In the genomic region with DNA sequence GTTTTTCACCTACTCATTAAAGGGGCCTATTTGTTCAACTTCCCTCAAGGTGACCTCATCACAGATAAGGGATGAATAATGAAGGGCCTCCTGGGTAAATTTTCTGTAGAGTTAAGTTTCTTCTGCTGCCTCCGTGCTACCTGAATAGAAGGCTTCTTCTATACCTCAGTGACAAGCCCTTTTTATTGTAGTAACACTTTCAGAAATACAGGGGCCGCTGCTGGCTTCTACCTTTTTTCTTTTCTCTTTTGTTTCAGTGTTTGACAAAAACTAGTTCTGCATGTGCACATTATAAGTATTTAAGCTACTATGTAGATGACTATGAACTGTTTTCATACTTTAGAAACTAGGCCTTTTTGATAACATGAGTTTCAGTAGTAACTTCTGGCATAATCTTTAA, we compare ENCODE assay signal across 24 cellular contexts.
DNase-seq lines count a peak whose midpoint lies in the region; ATAC-seq and TF ChIP-seq lines count a peak whose summit lies in the region.
"Had no signal": no experiment of that assay in that cellular context is flagged by ENCODE, and none has a peak within 500 bp of the region (broad histone marks: within the 10 kb centered on the region; RNA-seq: fewer than 3 reads in every experiment).

No MANE protein-coding gene starts in this region.

- no peak overlapping the region for H2BK12ac ChIP-seq in H9 (ENCODE audit: insufficient read length, low read depth, low read length)

- peak; percentile 46 for TF ChIP-seq CTCF in H9 (conservative IDR thresholded peaks at IDR 0.05)
- TF ChIP-seq CTCF in OCI-LY1 (IDR thresholded peaks at IDR 0.05; ENCODE audit: low read length) = peak; percentile 40
- peak; percentile 22 for TF ChIP-seq CTCF in neural progenitor cell (IDR thresholded peaks at IDR 0.05)
- no peak for TF ChIP-seq CTCF in gastroesophageal sphincter (IDR thresholded peaks at IDR 0.05)
- no peak for TF ChIP-seq CTCF in vagina (IDR thresholded peaks at IDR 0.05)
- no peak for TF ChIP-seq CTCF in endothelial cell (IDR thresholded peaks at IDR 0.05; ENCODE audit: unreplicated experiment)

- H3K9ac ChIP-seq in H9 (ENCODE audit: extremely low read depth, insufficient read length, low read length) (no peak overlapping the region), OCI-LY1 (ENCODE audit: low read length) (no peak overlapping the region), neural progenitor cell (no peak overlapping the region)

- H4K20me1 ChIP-seq in H9 (ENCODE audit: control insufficient read depth, insufficient read depth, insufficient read length) = no peaks in the 10 kb centered on the region
- H4K20me1 ChIP-seq in OCI-LY1 (ENCODE audit: insufficient read depth, low read length) = no peaks in the 10 kb centered on the region
- no peaks in the 10 kb centered on the region for H4K20me1 ChIP-seq in neural progenitor cell (ENCODE audit: low read depth)

- no peaks in the 10 kb centered on the region for H3K27me3 Mint-ChIP-seq in H9 (ENCODE audit: low read depth)
- H3K27me3 Mint-ChIP-seq in neural progenitor cell (ENCODE audit: insufficient read depth, low read depth) = no peaks in the 10 kb centered on the region
- peaks cover 1% of the 10 kb centered on the region for H3K27me3 Mint-ChIP-seq in endothelial cell (ENCODE audit: unreplicated experiment)
- H3K27me3 Mint-ChIP-seq: activated CD4-positive, alpha-beta memory T cell treated with anti-CD3 and anti-CD28 coated beads, Interleukin-2, amount 10 ng/mL, durations not matched to agents 7 days and 5 days; activated naive CD8-positive, alpha-beta T cell treated with anti-CD3 and anti-CD28 coated beads, Interleukin-2, amount 50 U/mL, for 24 hours; dendritic cell treated with granulocyte-macrophage colony-stimulating factor and Interleukin-4, amounts not matched to agents 40 ng/mL and 50 ng/mL, for 4 days had no signal

- H3T11ph ChIP-seq in H9 (ENCODE audit: low read length) = no peak overlapping the region

- H3K4me3 Mint-ChIP-seq in H9 = no peak overlapping the region
- no peak overlapping the region for H3K4me3 Mint-ChIP-seq in neural progenitor cell
- H3K4me3 Mint-ChIP-seq in endothelial cell (ENCODE audit: unreplicated experiment) = no peak overlapping the region
- H3K4me3 Mint-ChIP-seq: activated CD4-positive, alpha-beta memory T cell treated with anti-CD3 and anti-CD28 coated beads, Interleukin-2, amount 10 ng/mL, durations not matched to agents 7 days and 5 days; activated naive CD8-positive, alpha-beta T cell treated with anti-CD3 and anti-CD28 coated beads, Interleukin-2, amount 50 U/mL, for 24 hours; CD14-positive monocyte; dendritic cell treated with granulocyte-macrophage colony-stimulating factor and Interleukin-4, amounts not matched to agents 40 ng/mL and 50 ng/mL, for 4 days; neural crest cell had no signal

- H3K36me3 Mint-ChIP-seq in H9 (ENCODE audit: insufficient read depth in 1 of 3, low read depth in 3 of 3) (no peaks in the 10 kb centered on the region), neural progenitor cell (no peaks in the 10 kb centered on the region), endothelial cell (ENCODE audit: low read depth, unreplicated experiment) (no peaks in the 10 kb centered on the region)

- H3K4me1 ChIP-seq in H9 (ENCODE audit: insufficient read depth, low read length) (no peaks in the 10 kb centered on the region), OCI-LY1 (ENCODE audit: insufficient read depth, low read length, severe bottlenecking) (no peaks in the 10 kb centered on the region), neural progenitor cell (peaks cover 11% of the 10 kb centered on the region), gastroesophageal sphincter (no peaks in the 10 kb centered on the region), vagina (no peaks in the 10 kb centered on the region)
- H3K4me1 ChIP-seq: left ventricle myocardium inferior, psoas muscle had no signal

- intact Hi-C loops in vagina (cut with DNase I) = loop anchor here (2.0 kb wide), 1 partner anchor 45 kb away; no protein-coding TSS in a partner anchor

- H3K56ac ChIP-seq in H9 (ENCODE audit: insufficient read length, low read depth, low read length) = no peak overlapping the region

- H4K91ac ChIP-seq in H9 (ENCODE audit: insufficient read length, low read depth, low read length) = no peak overlapping the region

- H2BK15ac ChIP-seq in H9 (ENCODE audit: low read depth, low read length) = no peak overlapping the region

- no peaks in the 10 kb centered on the region for H3K36me3 ChIP-seq in OCI-LY1 (ENCODE audit: insufficient read depth, low read length)
- H3K36me3 ChIP-seq in neural progenitor cell = no peaks in the 10 kb centered on the region
- H3K36me3 ChIP-seq in gastroesophageal sphincter = no peaks in the 10 kb centered on the region
- no peaks in the 10 kb centered on the region for H3K36me3 ChIP-seq in vagina
- H3K36me3 ChIP-seq: brain microvascular endothelial cell, heart right ventricle, left ventricle myocardium inferior had no signal

- H3K79me2 ChIP-seq in H9 (ENCODE audit: insufficient read depth, low read length) (no peaks in the 10 kb centered on the region), OCI-LY1 (ENCODE audit: insufficient read depth, low read length) (no peaks in the 10 kb centered on the region), neural progenitor cell (ENCODE audit: low read depth) (no peaks in the 10 kb centered on the region)

- H3K23ac ChIP-seq in H9 (ENCODE audit: insufficient read length, low read depth, low read length) = no peak overlapping the region

- no peaks in the 10 kb centered on the region for H3K9me2 ChIP-seq in OCI-LY1 (ENCODE audit: low read depth, low read length)

- no CpG with 5 or more reads among the region's 2 CpGs for WGBS in H9 (ENCODE audit: extremely low coverage, insufficient read length, low lambda C conversion rate)
- 83 to 89% methylated on average over 1 to 2 of the region's 2 CpGs for WGBS in gastroesophageal sphincter (ENCODE audit: low coverage in 1 of 2), 2 donors

- no peaks in the 10 kb centered on the region for H3K9me3 Mint-ChIP-seq in H9
- no peaks in the 10 kb centered on the region for H3K9me3 Mint-ChIP-seq in neural progenitor cell
- no peaks in the 10 kb centered on the region for H3K9me3 Mint-ChIP-seq in endothelial cell (ENCODE audit: unreplicated experiment)
- H3K9me3 Mint-ChIP-seq: activated CD4-positive, alpha-beta memory T cell treated with anti-CD3 and anti-CD28 coated beads, Interleukin-2, amount 10 ng/mL, durations not matched to agents 7 days and 5 days; neural crest cell had no signal

- H3K27me3 ChIP-seq in H9 (ENCODE audit: insufficient read depth, low read length) = no peaks in the 10 kb centered on the region
- no peaks in the 10 kb centered on the region for H3K27me3 ChIP-seq in OCI-LY1 (ENCODE audit: insufficient read depth, low read length)
- no peaks in the 10 kb centered on the region for H3K27me3 ChIP-seq in neural progenitor cell
- H3K27me3 ChIP-seq in gastroesophageal sphincter = no peaks in the 10 kb centered on the region
- H3K27me3 ChIP-seq in vagina = no peaks in the 10 kb centered on the region
- H3K27me3 ChIP-seq: brain microvascular endothelial cell, heart right ventricle had no signal

- no peaks in the 10 kb centered on the region for H3F3A ChIP-seq in OCI-LY1 (ENCODE audit: insufficient read depth, low read length)
- no peaks in the 10 kb centered on the region for H3F3A ChIP-seq in neural progenitor cell (ENCODE audit: low read depth)

- H3K4me3 ChIP-seq in OCI-LY1 (ENCODE audit: low read depth, low read length, poor library complexity, severe bottlenecking) (no peak overlapping the region), neural progenitor cell (no peak overlapping the region), gastroesophageal sphincter (no peak overlapping the region), vagina (no peak overlapping the region)
- H3K4me3 ChIP-seq: heart right ventricle, left ventricle myocardium inferior, psoas muscle had no signal

- H3K18ac ChIP-seq in H9 (ENCODE audit: insufficient read length, low read depth, low read length) = no peak overlapping the region

- H3K9me3 ChIP-seq in H9 (ENCODE audit: control insufficient read depth, low read depth, low read length) (no peaks in the 10 kb centered on the region), OCI-LY1 (ENCODE audit: low read length) (no peaks in the 10 kb centered on the region), neural progenitor cell (ENCODE audit: low read depth) (no peaks in the 10 kb centered on the region), gastroesophageal sphincter (no peaks in the 10 kb centered on the region), vagina (no peaks in the 10 kb centered on the region)
- H3K9me3 ChIP-seq: heart right ventricle, left ventricle myocardium inferior, psoas muscle had no signal

- no peak overlapping the region for H2AK5ac ChIP-seq in H9 (ENCODE audit: insufficient read length, low read length)

- H2BK120ac ChIP-seq in H9 (ENCODE audit: low read depth, low read length, poor library complexity, severe bottlenecking) = no peak overlapping the region

- H2AFZ ChIP-seq in H9 (ENCODE audit: low read length) (no peak overlapping the region), OCI-LY1 (ENCODE audit: low read length) (no peak overlapping the region), neural progenitor cell (replicated peaks) (no peak overlapping the region)

- no peak overlapping the region for H2BK20ac ChIP-seq in H9 (ENCODE audit: low read depth, low read length, poor library complexity, severe bottlenecking)

- ATAC-seq in gastroesophageal sphincter = no peak
- ATAC-seq: activated naive CD8-positive, alpha-beta T cell treated with anti-CD3 and anti-CD28 coated beads, Interleukin-2, amount 50 U/mL, for 24 hours; heart right ventricle; psoas muscle had no signal

- no peak overlapping the region for H3K27ac Mint-ChIP-seq in H9
- H3K27ac Mint-ChIP-seq in neural progenitor cell = no peak overlapping the region
- no peak overlapping the region for H3K27ac Mint-ChIP-seq in endothelial cell (ENCODE audit: unreplicated experiment)
- H3K27ac Mint-ChIP-seq: activated CD4-positive, alpha-beta memory T cell treated with anti-CD3 and anti-CD28 coated beads, Interleukin-2, amount 10 ng/mL, durations not matched to agents 7 days and 5 days; activated naive CD8-positive, alpha-beta T cell treated with anti-CD3 and anti-CD28 coated beads, Interleukin-2, amount 50 U/mL, for 24 hours; CD14-positive monocyte; dendritic cell treated with granulocyte-macrophage colony-stimulating factor and Interleukin-4, amounts not matched to agents 40 ng/mL and 50 ng/mL, for 4 days had no signal

- DNase-seq in H9 (no peak), cerebellar cortex (ENCODE audit: low spot score) (peak; percentile 45), neural progenitor cell (ENCODE audit: low spot score) (no peak), OCI-M2 (lab: John Stamatoyannopoulos, UW; ENCODE audit: unreplicated experiment) (no peak), vagina (ENCODE audit: extremely low spot score in 2 of 2) (no peak), endothelial cell (ENCODE audit: low spot score) (no peak)
- DNase-seq: activated CD4-positive, alpha-beta memory T cell treated with anti-CD3 and anti-CD28 coated beads, Interleukin-2, amount 10 ng/mL, durations not matched to agents 7 days and 5 days; activated CD4-positive, CD25-positive, alpha-beta regulatory T cell; activated effector memory CD4-positive, alpha-beta T cell treated with Interleukin-2 at 50 U/mL for 16 hours; activated naive CD8-positive, alpha-beta T cell treated with anti-CD3 and anti-CD28 coated beads, Interleukin-2, amount 50 U/mL, for 24 hours; brain microvascular endothelial cell; heart right ventricle; KG1; left ventricle myocardium inferior; NCI-H1092; NCI-H2081 treated with DMSO at 0.1 percent for 48 hours; NK-92 treated with Interleukin-12 subunit alpha and Interleukin-12 subunit beta, amount 100 ng/mL, for 24 hours; T-helper 9 cell had no signal

- no peak overlapping the region for H3K4ac ChIP-seq in H9 (ENCODE audit: low read depth, low read length)

- no peak overlapping the region for H4K8ac ChIP-seq in H9 (replicated peaks; ENCODE audit: insufficient read length, low read depth, low read length)

- no peak for TF ChIP-seq POLR2A in gastroesophageal sphincter (IDR thresholded peaks at IDR 0.05)
- TF ChIP-seq POLR2A in vagina (IDR thresholded peaks at IDR 0.05) = no peak

- TF ChIP-seq EP300 in gastroesophageal sphincter (IDR thresholded peaks at IDR 0.05) = no peak

- H3K79me1 ChIP-seq in H9 (ENCODE audit: insufficient read depth, low read depth, low read length, poor library complexity, severe bottlenecking) = no peaks in the 10 kb centered on the region

- no peak overlapping the region for H3K27ac ChIP-seq in H9 (ENCODE audit: insufficient read length, low read depth, low read length)
- no peak overlapping the region for H3K27ac ChIP-seq in OCI-LY1 (ENCODE audit: low read depth, low read length, poor library complexity, severe bottlenecking)
- no peak overlapping the region for H3K27ac ChIP-seq in neural progenitor cell
- no peak overlapping the region for H3K27ac ChIP-seq in gastroesophageal sphincter
- H3K27ac ChIP-seq in vagina = no peak overlapping the region
- H3K27ac ChIP-seq: brain microvascular endothelial cell, heart right ventricle, left ventricle myocardium inferior, psoas muscle had no signal

- H2BK5ac ChIP-seq in H9 (ENCODE audit: insufficient read length, low read length) = no peak overlapping the region

- no peak overlapping the region for H4K5ac ChIP-seq in H9 (ENCODE audit: insufficient read length, low read depth, low read length)

- no peak overlapping the region for H3K14ac ChIP-seq in H9 (ENCODE audit: insufficient read depth, low read length)

- H3K23me2 ChIP-seq in H9 (ENCODE audit: insufficient read length, low read depth, low read length, poor library complexity, severe bottlenecking) = no peaks in the 10 kb centered on the region

- peaks cover 0 to 3% of the 10 kb centered on the region in 2 experiments; a peak in 1 of 4 replicates for H3K4me1 Mint-ChIP-seq in H9
- peaks cover 14% of the 10 kb centered on the region for H3K4me1 Mint-ChIP-seq in neural progenitor cell
- H3K4me1 Mint-ChIP-seq in endothelial cell (ENCODE audit: unreplicated experiment) = no peaks in the 10 kb centered on the region
- H3K4me1 Mint-ChIP-seq: activated CD4-positive, alpha-beta memory T cell treated with anti-CD3 and anti-CD28 coated beads, Interleukin-2, amount 10 ng/mL, durations not matched to agents 7 days and 5 days; activated naive CD8-positive, alpha-beta T cell treated with anti-CD3 and anti-CD28 coated beads, Interleukin-2, amount 50 U/mL, for 24 hours had no signal

- H3K4me2 ChIP-seq in H9 (ENCODE audit: insufficient read depth, insufficient read length, low read length) (no peak overlapping the region), OCI-LY1 (ENCODE audit: low read length) (no peak overlapping the region), neural progenitor cell (no peak overlapping the region)

Comparison
In these comparisons a context has a peak if more than half of its experiments do, and no peak if none do; other contexts are left out.
1. CTCF ChIP-seq: peak in H9 (single experiment), OCI-LY1 (single experiment) and neural progenitor cell (single experiment); none in gastroesophageal sphincter (0 of 4), vagina (0 of 3) and endothelial cell (single experiment).